Comparison of ENCODE assay signal across 18 cellular contexts in the genomic region with DNA sequence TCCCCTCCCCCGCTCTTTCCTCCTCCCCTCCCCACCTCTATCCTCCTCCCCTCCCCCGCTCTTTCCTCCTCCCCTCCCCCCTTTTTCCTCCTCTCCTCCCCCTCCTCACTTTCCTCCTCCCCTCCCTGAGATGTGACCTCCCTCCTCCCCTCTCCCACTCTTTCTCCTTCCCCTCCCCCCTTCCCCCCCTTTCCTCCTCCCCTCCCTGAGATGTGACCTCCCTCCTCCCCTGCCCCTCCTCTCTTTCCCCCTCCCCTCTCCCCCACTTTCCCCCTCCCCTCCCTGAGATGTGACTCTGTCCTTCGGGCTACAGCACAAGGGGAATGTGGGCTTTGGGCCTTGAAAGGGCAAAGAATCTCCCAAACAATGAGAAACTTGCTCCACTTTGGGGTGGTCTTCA.
DNase-seq lines count a peak whose midpoint lies in the region; ATAC-seq and TF ChIP-seq lines count a peak whose summit lies in the region.
"Had no signal": no experiment of that assay in that cellular context is flagged by ENCODE, and none has a peak within 500 bp of the region (broad histone marks: within the 10 kb centered on the region; RNA-seq: fewer than 3 reads in every experiment).

No MANE protein-coding gene starts in this region.

- H3K9me2 ChIP-seq in GM23338 (ENCODE audit: insufficient read depth): no peaks in the 10 kb centered on the region

- DNase-seq in GM23338 (ENCODE audit: low spot score): peak; percentile 74
- peak; percentile 29 for DNase-seq in WTC11 (ENCODE audit: low spot score)
- no peak for DNase-seq in neural crest cell (ENCODE audit: low read depth, low spot score)
- DNase-seq in NCI-H524 (lab: John Stamatoyannopoulos, UW): no peak
- DNase-seq in amniotic stem cell (lab: John Stamatoyannopoulos, UW): no peak
- DNase-seq: C1 segment of cervical spinal cord, HCEC 1CT, MM.1S, NCI-H1092 treated with DMSO at 0.1 percent for 48 hours, NCI-H2081, NCI-H446 treated with DMSO at 0.1 percent for 48 hours, NCI-H774, PC-3, SJCRH30, SW 1271 had no signal

- H3K4me1 ChIP-seq in GM23338 (ENCODE audit: insufficient read depth): peaks cover 29% of the 10 kb centered on the region
- peaks cover 25% of the 10 kb centered on the region; the same call in 1 of the 2 replicates for H3K4me1 ChIP-seq in iPS-20b (ENCODE audit: insufficient read depth, low read length)
- H3K4me1 ChIP-seq: SJCRH30 had no signal

- H3K27ac Mint-ChIP-seq in GM23338: 0 out of 2 replicates have a peak overlapping the region, but pooled peaks have one; percentile 65
- H3K27ac Mint-ChIP-seq in WTC11: no peak overlapping the region
- no peak overlapping the region for H3K27ac Mint-ChIP-seq in neural crest cell (ENCODE audit: unreplicated experiment)

- H3K27ac ChIP-seq in GM23338 (ENCODE audit: low read depth): peak overlapping the region; percentile 79; the same call in 1 of the 2 replicates
- no peak overlapping the region for H3K27ac ChIP-seq in iPS-20b (ENCODE audit: low read length)
- H3K27ac ChIP-seq: RWPE1, SJCRH30 had no signal

- H3K9ac ChIP-seq in iPS-20b (ENCODE audit: low read depth, low read length): peak overlapping the region; percentile 71; the same call in 1 of the 2 replicates

- ATAC-seq in GM23338 (peak; percentile 42), WTC11 (no peak), GM19467 (IDR thresholded peaks at IDR 0.05; ENCODE audit: unreplicated experiment) (no peak)
- ATAC-seq: PC-3 had no signal

- TF ChIP-seq CTCF in GM23338 (conservative IDR thresholded peaks at IDR 0.05; ENCODE audit: low read depth in 2 of 2) (no peak), WTC11 (IDR thresholded peaks at IDR 0.05) (no peak), neural crest cell (conservative IDR thresholded peaks at IDR 0.05) (no peak)

- H3K36me3 ChIP-seq in GM23338 (ENCODE audit: insufficient read depth) (no peaks in the 10 kb centered on the region), iPS-20b (ENCODE audit: insufficient read depth, low read depth, low read length) (no peaks in the 10 kb centered on the region)
- H3K36me3 ChIP-seq: SJCRH30 had no signal

- H3K9me3 ChIP-seq in iPS-20b (ENCODE audit: insufficient read depth, low read depth, low read length): no peaks in the 10 kb centered on the region
- H3K9me3 ChIP-seq: SJCRH30 had no signal

- peak overlapping the region; percentile 59 for H3K4me2 ChIP-seq in GM23338

- peak overlapping the region; percentile 41 for H3K4me3 ChIP-seq in GM23338
- peak overlapping the region; percentile 48; the same call in 1 of the 2 replicates for H3K4me3 ChIP-seq in iPS-20b (ENCODE audit: low read length)
- H3K4me3 ChIP-seq: SJCRH30 had no signal

- CTCF ChIA-PET in WTC11 (lab: Charles Lee): interaction anchor here (1.5 kb wide), 1 partner anchor 40 kb away, joined by 10 read pairs; no protein-coding TSS in a partner anchor

- H3K4me3 Mint-ChIP-seq in GM23338 (no peak overlapping the region), WTC11 (peak overlapping the region; percentile 25; the same call in 1 of the 2 replicates), neural crest cell (peak overlapping the region; percentile 31)

- no peaks in the 10 kb centered on the region for H3F3A ChIP-seq in GM23338 (replicated peaks; ENCODE audit: low read depth)

- peaks cover 12% of the 10 kb centered on the region for H3K27me3 Mint-ChIP-seq in GM23338 (ENCODE audit: insufficient read depth, low read depth, poor library complexity)
- no peaks in the 10 kb centered on the region for H3K27me3 Mint-ChIP-seq in WTC11 (ENCODE audit: low read depth)
- H3K27me3 Mint-ChIP-seq in neural crest cell (ENCODE audit: low read depth): no peaks in the 10 kb centered on the region

- H3K4me1 Mint-ChIP-seq in GM23338 (peaks cover 53% of the 10 kb centered on the region), WTC11 (peaks cover 42% of the 10 kb centered on the region), neural crest cell (peaks cover 75% of the 10 kb centered on the region)

- no peaks in the 10 kb centered on the region; the same call in 1 of the 2 replicates for H3K79me2 ChIP-seq in GM23338 (replicated peaks; ENCODE audit: insufficient read depth)

- H2AFZ ChIP-seq in GM23338: no peak overlapping the region

- no peaks in the 10 kb centered on the region for H3K9me3 Mint-ChIP-seq in GM23338
- H3K9me3 Mint-ChIP-seq in WTC11: no peaks in the 10 kb centered on the region
- no peaks in the 10 kb centered on the region for H3K9me3 Mint-ChIP-seq in neural crest cell

- no peaks in the 10 kb centered on the region for H3K27me3 ChIP-seq in GM23338 (ENCODE audit: insufficient read depth)
- H3K27me3 ChIP-seq in iPS-20b (ENCODE audit: insufficient read depth, low read length): no peaks in the 10 kb centered on the region
- H3K27me3 ChIP-seq: SJCRH30 had no signal

- POLR2A ChIA-PET in WTC11 (lab: Charles Lee): no interaction called here

- no peaks in the 10 kb centered on the region for H4K20me1 ChIP-seq in GM23338 (replicated peaks; ENCODE audit: insufficient read depth)

- H3K36me3 Mint-ChIP-seq in GM23338 (ENCODE audit: low read depth): no peaks in the 10 kb centered on the region
- no peaks in the 10 kb centered on the region for H3K36me3 Mint-ChIP-seq in WTC11
- no peaks in the 10 kb centered on the region for H3K36me3 Mint-ChIP-seq in neural crest cell (ENCODE audit: low read depth)

TF ChIP-seq in GM23338, 12 proteins besides CTCF, POLR2A, EP300 and RAD21 (continues in another document):
- TF ChIP-seq, protein P1, sequence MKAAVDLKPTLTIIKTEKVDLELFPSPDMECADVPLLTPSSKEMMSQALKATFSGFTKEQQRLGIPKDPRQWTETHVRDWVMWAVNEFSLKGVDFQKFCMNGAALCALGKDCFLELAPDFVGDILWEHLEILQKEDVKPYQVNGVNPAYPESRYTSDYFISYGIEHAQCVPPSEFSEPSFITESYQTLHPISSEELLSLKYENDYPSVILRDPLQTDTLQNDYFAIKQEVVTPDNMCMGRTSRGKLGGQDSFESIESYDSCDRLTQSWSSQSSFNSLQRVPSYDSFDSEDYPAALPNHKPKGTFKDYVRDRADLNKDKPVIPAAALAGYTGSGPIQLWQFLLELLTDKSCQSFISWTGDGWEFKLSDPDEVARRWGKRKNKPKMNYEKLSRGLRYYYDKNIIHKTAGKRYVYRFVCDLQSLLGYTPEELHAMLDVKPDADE (IDR thresholded peaks at IDR 0.05): no peak
- TF ChIP-seq STAT1 (IDR thresholded peaks at IDR 0.05; ENCODE audit: unreplicated experiment) (no peak), CREB1 (CRISPR knock-in tag; IDR thresholded peaks at IDR 0.05; ENCODE audit: low read depth) (no peak)

TF ChIP-seq in WTC11, 78 proteins besides CTCF, POLR2A, EP300 and RAD21 (continues in another document):
- TF ChIP-seq HMGA2 (CRISPR knock-in tag; IDR thresholded peaks at IDR 0.05): no peak
- no peak for TF ChIP-seq ETV6 (CRISPR knock-in tag; IDR thresholded peaks at IDR 0.05)
- TF ChIP-seq SMAD4 (CRISPR knock-in tag; IDR thresholded peaks at IDR 0.05): no peak
- TF ChIP-seq, protein P2, sequence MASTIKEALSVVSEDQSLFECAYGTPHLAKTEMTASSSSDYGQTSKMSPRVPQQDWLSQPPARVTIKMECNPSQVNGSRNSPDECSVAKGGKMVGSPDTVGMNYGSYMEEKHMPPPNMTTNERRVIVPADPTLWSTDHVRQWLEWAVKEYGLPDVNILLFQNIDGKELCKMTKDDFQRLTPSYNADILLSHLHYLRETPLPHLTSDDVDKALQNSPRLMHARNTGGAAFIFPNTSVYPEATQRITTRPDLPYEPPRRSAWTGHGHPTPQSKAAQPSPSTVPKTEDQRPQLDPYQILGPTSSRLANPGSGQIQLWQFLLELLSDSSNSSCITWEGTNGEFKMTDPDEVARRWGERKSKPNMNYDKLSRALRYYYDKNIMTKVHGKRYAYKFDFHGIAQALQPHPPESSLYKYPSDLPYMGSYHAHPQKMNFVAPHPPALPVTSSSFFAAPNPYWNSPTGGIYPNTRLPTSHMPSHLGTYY (CRISPR knock-in tag; IDR thresholded peaks at IDR 0.05): no peak
- TF ChIP-seq NR2C2 (CRISPR knock-in tag; IDR thresholded peaks at IDR 0.05): no peak
- TF ChIP-seq ATF2 (CRISPR knock-in tag; IDR thresholded peaks at IDR 0.05; ENCODE audit: borderline replicate concordance, low read depth): no peak
- no peak for TF ChIP-seq IRF2 (CRISPR knock-in tag; IDR thresholded peaks at IDR 0.05; ENCODE audit: borderline replicate concordance, low read depth)
- TF ChIP-seq SMAD3 (CRISPR knock-in tag; IDR thresholded peaks at IDR 0.05; ENCODE audit: borderline replicate concordance): no peak
- no peak for TF ChIP-seq USF2 (CRISPR knock-in tag; IDR thresholded peaks at IDR 0.05)
- TF ChIP-seq ZNF317 (CRISPR knock-in tag; IDR thresholded peaks at IDR 0.05; ENCODE audit: borderline replicate concordance, low read depth): no peak
- TF ChIP-seq ELF4 (CRISPR knock-in tag; IDR thresholded peaks at IDR 0.05; ENCODE audit: low read depth): no peak
- TF ChIP-seq GTF2I (CRISPR knock-in tag; conservative IDR thresholded peaks at IDR 0.05): no peak
- no peak for TF ChIP-seq MLX (CRISPR knock-in tag; IDR thresholded peaks at IDR 0.05)
- TF ChIP-seq ZNF263 (CRISPR knock-in tag; IDR thresholded peaks at IDR 0.05; ENCODE audit: low read depth): no peak

Comparison
In these comparisons a context has a peak if more than half of its experiments do, and no peak if none do; other contexts are left out.
1. DNase-seq: peak in GM23338 (single experiment) and WTC11 (single experiment); none in neural crest cell (single experiment), NCI-H524 (0 of 2) and amniotic stem cell (single experiment).